8 cellular contexts compared by ENCODE assay signal in genomic region chr3:5162102-5162501, GRCh38. TPM values are rescaled to one million over a fixed set of nuclear protein-coding genes. Genes with fewer than 3 reads are reported as not detected.
A peak's percentile ranks its signal among the peaks of the same experiment; 100 is the strongest.
DNase-seq lines count a peak whose midpoint lies in the region; ATAC-seq and TF ChIP-seq lines count a peak whose summit lies in the region.
"Had no signal": no experiment of that assay in that cellular context is flagged by ENCODE, and none has a peak within 500 bp of the region (broad histone marks: within the 10 kb centered on the region; RNA-seq: fewer than 3 reads in every experiment).

No MANE protein-coding gene starts in this region.

- TF ChIP-seq CTCF in fibroblast of lung (conservative IDR thresholded peaks at IDR 0.05 in 1 of 2, IDR thresholded peaks at IDR 0.05 in 1 of 2; ENCODE audit: low read depth in 1 of 2, low read length in 2 of 2), result no peak

- H3K9ac ChIP-seq in fibroblast of lung (ENCODE audit: insufficient read depth, low read length), result no peak overlapping the region

- H3K79me2 ChIP-seq in fibroblast of lung (ENCODE audit: control insufficient read depth, insufficient read depth, low read length), result peaks cover 82% of the 10 kb centered on the region

- H3K27ac ChIP-seq in fibroblast of lung (ENCODE audit: insufficient read depth, low read length), result no peak overlapping the region
- H3K27ac ChIP-seq: esophagus muscularis mucosa had no signal

- no peaks in the 10 kb centered on the region for H3K36me3 ChIP-seq in fibroblast of lung (ENCODE audit: control insufficient read depth, insufficient read depth, low read length)
- H3K36me3 ChIP-seq: esophagus muscularis mucosa had no signal

- DNase-seq in GM04503 (ENCODE audit: low read depth), result peak; percentile 20
- DNase-seq in RKO (ENCODE audit: low spot score), result peak; percentile 19
- DNase-seq in fibroblast of lung (ENCODE audit: low read depth in 2 of 2), result peak; percentile 33 to 95
- peak; percentile 75 for DNase-seq in renal cortical epithelial cell (ENCODE audit: low read depth)
- DNase-seq in DMS53 (lab: John Stamatoyannopoulos, UW), result no peak
- DNase-seq in stimulated activated CD4-positive, alpha-beta T cell treated with anti-CD3 and anti-CD28 coated beads, Interleukin-1b, Interleukin-23, amount 100 ng/mL, for 48 hours, result no peak

- H4K20me1 ChIP-seq in fibroblast of lung (ENCODE audit: control insufficient read depth, extremely low read depth, insufficient read depth, low read length), result peaks cover 7% of the 10 kb centered on the region

- H3K4me3 ChIP-seq in fibroblast of lung (replicated peaks in 1 of 4; ENCODE audit: control extremely low read depth in 1 of 4, insufficient read depth in 1 of 4, low read depth in 3 of 4, low read length in 4 of 4), result no peak overlapping the region
- H3K4me3 ChIP-seq: esophagus muscularis mucosa had no signal

- no peaks in the 10 kb centered on the region for H3K9me3 ChIP-seq in fibroblast of lung (ENCODE audit: control insufficient read depth, insufficient read depth, low read depth, low read length)
- H3K9me3 ChIP-seq: esophagus muscularis mucosa had no signal

- no peak overlapping the region for H2AFZ ChIP-seq in fibroblast of lung (ENCODE audit: low read length)

- no peak for ATAC-seq in HG03571 (IDR thresholded peaks at IDR 0.05; ENCODE audit: unreplicated experiment)

- H3K27me3 ChIP-seq in fibroblast of lung (ENCODE audit: control insufficient read depth, insufficient read depth, low read length), result no peaks in the 10 kb centered on the region
- H3K27me3 ChIP-seq: esophagus muscularis mucosa had no signal

- H3K4me2 ChIP-seq in fibroblast of lung (ENCODE audit: extremely low read depth, insufficient read depth, low read length), result peak overlapping the region; percentile 46

- H3K4me1 ChIP-seq in fibroblast of lung (ENCODE audit: control insufficient read depth, extremely low read depth, insufficient read depth, low read length), result peaks cover 9% of the 10 kb centered on the region

RNA-seq across cellular contexts. Expression of gene EDEM1, which starts 25.4 kb away (rescaled TPM):
- 20.8 and 23.6 TPM in 2 replicates for total RNA-seq in fibroblast of lung
- 41.9 and 42.4 TPM in 2 replicates for polyA plus RNA-seq in fibroblast of lung
- 21.4 and 22.0 TPM in 2 replicates for polyA plus RNA-seq in fibroblast of lung (2012)
- polyA minus RNA-seq in fibroblast of lung (ENCODE audit: low replicate concordance), result 26.2 and 32.4 TPM in 2 replicates
- total RNA-seq in renal cortical epithelial cell, result 27.4 and 35.0 TPM in 2 replicates

RNA-seq across cellular contexts. Expression of gene ARL8B, which starts 40.0 kb away (rescaled TPM):
- 56.0 and 74.8 TPM in 2 replicates for total RNA-seq in fibroblast of lung
- polyA plus RNA-seq in fibroblast of lung, result 87.6 and 98.4 TPM in 2 replicates
- polyA plus RNA-seq in fibroblast of lung (2012), result 58.4 and 60.7 TPM in 2 replicates
- 5.9 and 8.0 TPM in 2 replicates for polyA minus RNA-seq in fibroblast of lung (ENCODE audit: low replicate concordance)
- 66.0 and 88.5 TPM in 2 replicates for total RNA-seq in renal cortical epithelial cell

Comparison
In these comparisons a context has a peak if more than half of its experiments do, and no peak if none do; other contexts are left out.
1. DNase-seq: peak in GM04503 (single experiment), RKO (single experiment), fibroblast of lung (2 of 2) and renal cortical epithelial cell (single experiment); none in DMS53 (single experiment) and stimulated activated CD4-positive, alpha-beta T cell treated with anti-CD3 and anti-CD28 coated beads, Interleukin-1b, Interleukin-23, amount 100 ng/mL, for 48 hours (single experiment).